1 cellular context compared by ENCODE assay signal in genomic region chr4:86393762-86394161, GRCh38. TPM values are rescaled to one million over a fixed set of nuclear protein-coding genes. Genes with fewer than 3 reads are reported as not detected.
"Had no signal": no experiment of that assay in that cellular context is flagged by ENCODE, and none has a peak within 500 bp of the region (broad histone marks: within the 10 kb centered on the region; RNA-seq: fewer than 3 reads in every experiment).

No MANE protein-coding gene starts in this region.

RNA-seq across cellular contexts. Expression of gene MAPK10, which starts 33.9 kb away (rescaled TPM):
- total RNA-seq: naive thymus-derived CD8-positive, alpha-beta T cell had no signal
- polyA plus RNA-seq: naive thymus-derived CD8-positive, alpha-beta T cell had no signal
